Comparison of ENCODE assay signal across 29 cellular contexts in genomic region chr7:117950601-117951278, GRCh38.
A peak's percentile ranks its signal among the peaks of the same experiment; 100 is the strongest.
DNase-seq lines count a peak whose midpoint lies in the region; ATAC-seq, FAIRE-seq and TF ChIP-seq lines count a peak whose summit lies in the region.
"Had no signal": no experiment of that assay in that cellular context is flagged by ENCODE, and none has a peak within 500 bp of the region (broad histone marks: within the 10 kb centered on the region; RNA-seq: fewer than 3 reads in every experiment).

No MANE protein-coding gene starts in this region.

- no peaks in the 10 kb centered on the region for H3K27me3 ChIP-seq in ovary
- H3K27me3 ChIP-seq: sigmoid colon, upper lobe of right lung had no signal

- in situ Hi-C loops in KBM-7 (cut with MboI; ENCODE audit: low pct_unique_long_range_greater_than_20kb, low sequenced_read_pairs), result no loop called here

- no peak overlapping the region for H3K4me3 ChIP-seq in epithelial cell of esophagus (ENCODE audit: low read length)
- no peak overlapping the region for H3K4me3 ChIP-seq in ovary
- H3K4me3 ChIP-seq: neural progenitor cell, sigmoid colon, upper lobe of right lung had no signal

- peaks cover 5% of the 10 kb centered on the region for H3K9me3 Mint-ChIP-seq in progenitor cell of endocrine pancreas (ENCODE audit: low read depth)
- H3K9me3 Mint-ChIP-seq: activated T-cell treated with anti-CD3 and anti-CD28 coated beads, Interleukin-2, amount 50 U/mL, for 72 hours; neural progenitor cell; stimulated activated memory B cell treated with anti-CD40 and anti-IgM and Interleukin-4, amounts not matched to agents 10 μg/mL and 1 μg/mL and 100 μg/mL, for 72 hours; WTC11 had no signal

- no peak overlapping the region for H3K4me3 Mint-ChIP-seq in progenitor cell of endocrine pancreas (ENCODE audit: low read depth)
- H3K4me3 Mint-ChIP-seq: activated T-cell treated with anti-CD3 and anti-CD28 coated beads, Interleukin-2, amount 50 U/mL, for 72 hours; neural progenitor cell; stimulated activated memory B cell treated with anti-CD40 and anti-IgM and Interleukin-4, amounts not matched to agents 10 μg/mL and 1 μg/mL and 100 μg/mL, for 72 hours; WTC11 had no signal

- H3K36me3 ChIP-seq in ovary, result no peaks in the 10 kb centered on the region
- H3K36me3 ChIP-seq: neural progenitor cell, sigmoid colon, upper lobe of right lung had no signal

- no peaks in the 10 kb centered on the region for H3K4me1 ChIP-seq in ovary (ENCODE audit: insufficient read depth)
- H3K4me1 ChIP-seq: sigmoid colon, upper lobe of right lung had no signal

- TF ChIP-seq POLR2A in ovary (IDR thresholded peaks at IDR 0.05), result no peak

- peak overlapping the region; percentile 71 for H3K27ac Mint-ChIP-seq in progenitor cell of endocrine pancreas
- H3K27ac Mint-ChIP-seq: activated T-cell treated with anti-CD3 and anti-CD28 coated beads, Interleukin-2, amount 50 U/mL, for 72 hours; neural progenitor cell; stimulated activated memory B cell treated with anti-CD40 and anti-IgM and Interleukin-4, amounts not matched to agents 10 μg/mL and 1 μg/mL and 100 μg/mL, for 72 hours; WTC11 had no signal

- H3K9me3 ChIP-seq in ovary, result no peaks in the 10 kb centered on the region
- H3K9me3 ChIP-seq: sigmoid colon, upper lobe of right lung had no signal

- no peaks in the 10 kb centered on the region for H3K27me3 Mint-ChIP-seq in progenitor cell of endocrine pancreas
- H3K27me3 Mint-ChIP-seq: stimulated activated memory B cell treated with anti-CD40 and anti-IgM and Interleukin-4, amounts not matched to agents 10 μg/mL and 1 μg/mL and 100 μg/mL, for 72 hours had no signal

- no peak for TF ChIP-seq EP300 in ovary (IDR thresholded peaks at IDR 0.05)

- H3K4me1 Mint-ChIP-seq in progenitor cell of endocrine pancreas (ENCODE audit: low read depth), result peaks cover 17% of the 10 kb centered on the region
- H3K4me1 Mint-ChIP-seq: neural progenitor cell; stimulated activated memory B cell treated with anti-CD40 and anti-IgM and Interleukin-4, amounts not matched to agents 10 μg/mL and 1 μg/mL and 100 μg/mL, for 72 hours had no signal

- H3K36me3 Mint-ChIP-seq in progenitor cell of endocrine pancreas (ENCODE audit: insufficient read depth), result no peaks in the 10 kb centered on the region
- H3K36me3 Mint-ChIP-seq: neural progenitor cell; stimulated activated memory B cell treated with anti-CD40 and anti-IgM and Interleukin-4, amounts not matched to agents 10 μg/mL and 1 μg/mL and 100 μg/mL, for 72 hours; WTC11 had no signal

- FAIRE-seq in RCC 7860 (lab: Jason Lieb, UNC) (peak; percentile 39), urothelium cell line (lab: Jason Lieb, UNC) (no peak)
- FAIRE-seq: endothelial cell of umbilical vein had no signal

- intact Hi-C loops in ovary (cut with DNase I), result no loop called here

- WGBS in ovary, 3 donors, result 73 to 78% (median 74%) methylated on average over 6 of the region's 6 CpGs

- no peak for TF ChIP-seq CTCF in epithelial cell of esophagus (IDR thresholded peaks at IDR 0.05; ENCODE audit: insufficient read depth, low read depth, low read length, missing control alignments)
- TF ChIP-seq CTCF in progenitor cell of endocrine pancreas (IDR thresholded peaks at IDR 0.05; ENCODE audit: unreplicated experiment), result no peak
- no peak for TF ChIP-seq CTCF in ovary (IDR thresholded peaks at IDR 0.05)

- no peak overlapping the region for H3K27ac ChIP-seq in ovary
- H3K27ac ChIP-seq: neural progenitor cell, sigmoid colon, upper lobe of right lung had no signal

- DNase-seq in KBM-7 (peak; percentile 37), RCC 7860 (ENCODE audit: low spot score) (peak; percentile 19), epithelial cell of esophagus (ENCODE audit: low read depth) (peak; percentile 73), progenitor cell of endocrine pancreas (ENCODE audit: low spot score, unreplicated experiment) (no peak), ecto neural progenitor cell (ENCODE audit: low spot score) (no peak), ovary (no peak), urothelium cell line (ENCODE audit: low spot score) (no peak)
- DNase-seq: activated naive CD4-positive, alpha-beta T cell treated with Interleukin-2 at 50 U/mL for 16 hours; activated T-cell treated with anti-CD3 and anti-CD28 coated beads, Interleukin-2, amount 50 U/mL, for 72 hours; C1 segment of cervical spinal cord; Calu3; GOT3; head of caudate nucleus; left cardiac atrium; NCI-H1105 treated with DMSO at 0.1 percent for 48 hours; NCI-H2029; NCI-H226; NCI-H774; posterior cingulate gyrus; Right ventricle myocardium superior; sigmoid colon; stimulated activated CD4-positive, alpha-beta T cell treated with anti-CD3 and anti-CD28 coated beads, Interleukin-4, amount 100 ng/mL, for 4 hours; substantia nigra; upper lobe of right lung had no signal

- ATAC-seq in GM18498 (IDR thresholded peaks at IDR 0.05; ENCODE audit: unreplicated experiment), result no peak
- ATAC-seq: activated T-cell treated with anti-CD3 and anti-CD28 coated beads, Interleukin-2, amount 50 U/mL, for 72 hours; left cardiac atrium; stimulated activated memory B cell treated with anti-CD40 and anti-IgM and Interleukin-4, amounts not matched to agents 10 μg/mL and 1 μg/mL and 100 μg/mL, for 72 hours; upper lobe of right lung had no signal

Comparison
In these comparisons a context has a peak if more than half of its experiments do, and no peak if none do; other contexts are left out.
1. DNase-seq: peak in KBM-7 (single experiment), RCC 7860 (single experiment) and epithelial cell of esophagus (single experiment); none in progenitor cell of endocrine pancreas (single experiment), ecto neural progenitor cell (single experiment), ovary (0 of 5) and urothelium cell line (single experiment).